Comparison of ENCODE assay signal across 1 cellular context in the genomic region with DNA sequence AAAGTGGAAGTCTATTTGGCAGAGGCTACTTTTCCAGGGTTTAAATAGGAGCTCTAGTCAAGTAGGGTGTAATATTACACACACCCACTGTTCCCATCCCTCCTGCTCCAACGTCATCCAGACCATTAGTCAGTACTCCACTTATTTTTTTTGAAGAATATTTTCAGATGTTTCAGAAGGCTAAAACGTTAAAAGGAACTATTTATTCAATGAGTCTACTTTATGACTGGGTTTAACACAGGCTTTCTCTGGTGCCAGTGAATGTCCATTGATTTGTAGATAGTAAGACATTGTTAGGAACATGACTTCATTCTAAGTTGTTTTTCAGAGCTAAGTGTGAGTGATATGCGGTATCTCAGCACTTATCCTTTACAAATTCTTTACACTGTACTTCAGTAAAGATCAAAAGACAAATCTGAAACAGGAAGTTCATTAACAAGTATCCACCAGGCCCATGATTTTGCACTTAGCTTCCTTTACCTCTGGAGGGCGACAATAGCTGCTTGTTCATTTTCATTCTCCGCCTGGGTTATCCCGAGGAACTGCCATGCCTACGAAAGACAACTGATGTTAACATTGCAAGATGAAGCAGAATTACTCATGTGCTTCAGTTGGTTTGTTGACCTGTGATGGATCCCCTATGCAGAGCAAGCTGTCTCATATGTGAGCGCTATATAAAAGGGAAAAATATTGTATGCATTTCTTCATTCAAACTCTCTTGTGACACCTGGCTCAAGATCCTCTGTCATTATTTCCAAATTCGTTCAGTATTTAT.
TF ChIP-seq lines count a peak whose summit lies in the region.

No MANE protein-coding gene starts in this region.

TF ChIP-seq in HepG2, 621 proteins besides CTCF, POLR2A, EP300 and RAD21 (continued from another document and continues in another):
- TF ChIP-seq, protein P1, sequence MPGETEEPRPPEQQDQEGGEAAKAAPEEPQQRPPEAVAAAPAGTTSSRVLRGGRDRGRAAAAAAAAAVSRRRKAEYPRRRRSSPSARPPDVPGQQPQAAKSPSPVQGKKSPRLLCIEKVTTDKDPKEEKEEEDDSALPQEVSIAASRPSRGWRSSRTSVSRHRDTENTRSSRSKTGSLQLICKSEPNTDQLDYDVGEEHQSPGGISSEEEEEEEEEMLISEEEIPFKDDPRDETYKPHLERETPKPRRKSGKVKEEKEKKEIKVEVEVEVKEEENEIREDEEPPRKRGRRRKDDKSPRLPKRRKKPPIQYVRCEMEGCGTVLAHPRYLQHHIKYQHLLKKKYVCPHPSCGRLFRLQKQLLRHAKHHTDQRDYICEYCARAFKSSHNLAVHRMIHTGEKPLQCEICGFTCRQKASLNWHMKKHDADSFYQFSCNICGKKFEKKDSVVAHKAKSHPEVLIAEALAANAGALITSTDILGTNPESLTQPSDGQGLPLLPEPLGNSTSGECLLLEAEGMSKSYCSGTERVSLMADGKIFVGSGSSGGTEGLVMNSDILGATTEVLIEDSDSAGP (CRISPR knock-in tag; IDR thresholded peaks at IDR 0.05; ENCODE audit: borderline replicate concordance) = no peak
- TF ChIP-seq, protein P2, sequence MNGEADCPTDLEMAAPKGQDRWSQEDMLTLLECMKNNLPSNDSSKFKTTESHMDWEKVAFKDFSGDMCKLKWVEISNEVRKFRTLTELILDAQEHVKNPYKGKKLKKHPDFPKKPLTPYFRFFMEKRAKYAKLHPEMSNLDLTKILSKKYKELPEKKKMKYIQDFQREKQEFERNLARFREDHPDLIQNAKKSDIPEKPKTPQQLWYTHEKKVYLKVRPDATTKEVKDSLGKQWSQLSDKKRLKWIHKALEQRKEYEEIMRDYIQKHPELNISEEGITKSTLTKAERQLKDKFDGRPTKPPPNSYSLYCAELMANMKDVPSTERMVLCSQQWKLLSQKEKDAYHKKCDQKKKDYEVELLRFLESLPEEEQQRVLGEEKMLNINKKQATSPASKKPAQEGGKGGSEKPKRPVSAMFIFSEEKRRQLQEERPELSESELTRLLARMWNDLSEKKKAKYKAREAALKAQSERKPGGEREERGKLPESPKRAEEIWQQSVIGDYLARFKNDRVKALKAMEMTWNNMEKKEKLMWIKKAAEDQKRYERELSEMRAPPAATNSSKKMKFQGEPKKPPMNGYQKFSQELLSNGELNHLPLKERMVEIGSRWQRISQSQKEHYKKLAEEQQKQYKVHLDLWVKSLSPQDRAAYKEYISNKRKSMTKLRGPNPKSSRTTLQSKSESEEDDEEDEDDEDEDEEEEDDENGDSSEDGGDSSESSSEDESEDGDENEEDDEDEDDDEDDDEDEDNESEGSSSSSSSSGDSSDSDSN (CRISPR knock-in tag; IDR thresholded peaks at IDR 0.05) = no peak
- TF ChIP-seq SMC3 (IDR thresholded peaks at IDR 0.05; ENCODE audit: low read length) = peak; percentile 46
- no peak for TF ChIP-seq ZFP36L1 (CRISPR knock-in tag; IDR thresholded peaks at IDR 0.05)
- no peak for TF ChIP-seq ZMAT3 (CRISPR knock-in tag; conservative IDR thresholded peaks at IDR 0.05)
- TF ChIP-seq PREB (CRISPR knock-in tag; IDR thresholded peaks at IDR 0.05) = no peak
- TF ChIP-seq ELF4 (CRISPR knock-in tag; IDR thresholded peaks at IDR 0.05; ENCODE audit: borderline replicate concordance) = no peak
- TF ChIP-seq, protein P3, sequence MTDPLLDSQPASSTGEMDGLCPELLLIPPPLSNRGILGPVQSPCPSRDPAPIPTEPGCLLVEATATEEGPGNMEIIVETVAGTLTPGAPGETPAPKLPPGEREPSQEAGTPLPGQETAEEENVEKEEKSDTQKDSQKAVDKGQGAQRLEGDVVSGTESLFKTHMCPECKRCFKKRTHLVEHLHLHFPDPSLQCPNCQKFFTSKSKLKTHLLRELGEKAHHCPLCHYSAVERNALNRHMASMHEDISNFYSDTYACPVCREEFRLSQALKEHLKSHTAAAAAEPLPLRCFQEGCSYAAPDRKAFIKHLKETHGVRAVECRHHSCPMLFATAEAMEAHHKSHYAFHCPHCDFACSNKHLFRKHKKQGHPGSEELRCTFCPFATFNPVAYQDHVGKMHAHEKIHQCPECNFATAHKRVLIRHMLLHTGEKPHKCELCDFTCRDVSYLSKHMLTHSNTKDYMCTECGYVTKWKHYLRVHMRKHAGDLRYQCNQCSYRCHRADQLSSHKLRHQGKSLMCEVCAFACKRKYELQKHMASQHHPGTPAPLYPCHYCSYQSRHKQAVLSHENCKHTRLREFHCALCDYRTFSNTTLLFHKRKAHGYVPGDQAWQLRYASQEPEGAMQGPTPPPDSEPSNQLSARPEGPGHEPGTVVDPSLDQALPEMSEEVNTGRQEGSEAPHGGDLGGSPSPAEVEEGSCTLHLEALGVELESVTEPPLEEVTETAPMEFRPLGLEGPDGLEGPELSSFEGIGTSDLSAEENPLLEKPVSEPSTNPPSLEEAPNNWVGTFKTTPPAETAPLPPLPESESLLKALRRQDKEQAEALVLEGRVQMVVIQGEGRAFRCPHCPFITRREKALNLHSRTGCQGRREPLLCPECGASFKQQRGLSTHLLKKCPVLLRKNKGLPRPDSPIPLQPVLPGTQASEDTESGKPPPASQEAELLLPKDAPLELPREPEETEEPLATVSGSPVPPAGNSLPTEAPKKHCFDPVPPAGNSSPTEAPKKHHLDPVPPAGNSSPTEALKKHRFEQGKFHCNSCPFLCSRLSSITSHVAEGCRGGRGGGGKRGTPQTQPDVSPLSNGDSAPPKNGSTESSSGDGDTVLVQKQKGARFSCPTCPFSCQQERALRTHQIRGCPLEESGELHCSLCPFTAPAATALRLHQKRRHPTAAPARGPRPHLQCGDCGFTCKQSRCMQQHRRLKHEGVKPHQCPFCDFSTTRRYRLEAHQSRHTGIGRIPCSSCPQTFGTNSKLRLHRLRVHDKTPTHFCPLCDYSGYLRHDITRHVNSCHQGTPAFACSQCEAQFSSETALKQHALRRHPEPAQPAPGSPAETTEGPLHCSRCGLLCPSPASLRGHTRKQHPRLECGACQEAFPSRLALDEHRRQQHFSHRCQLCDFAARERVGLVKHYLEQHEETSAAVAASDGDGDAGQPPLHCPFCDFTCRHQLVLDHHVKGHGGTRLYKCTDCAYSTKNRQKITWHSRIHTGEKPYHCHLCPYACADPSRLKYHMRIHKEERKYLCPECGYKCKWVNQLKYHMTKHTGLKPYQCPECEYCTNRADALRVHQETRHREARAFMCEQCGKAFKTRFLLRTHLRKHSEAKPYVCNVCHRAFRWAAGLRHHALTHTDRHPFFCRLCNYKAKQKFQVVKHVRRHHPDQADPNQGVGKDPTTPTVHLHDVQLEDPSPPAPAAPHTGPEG (CRISPR knock-in tag; IDR thresholded peaks at IDR 0.05) = no peak
- TF ChIP-seq STAT6 (CRISPR knock-in tag; IDR thresholded peaks at IDR 0.05; ENCODE audit: borderline replicate concordance) = no peak
- TF ChIP-seq, protein P4, sequence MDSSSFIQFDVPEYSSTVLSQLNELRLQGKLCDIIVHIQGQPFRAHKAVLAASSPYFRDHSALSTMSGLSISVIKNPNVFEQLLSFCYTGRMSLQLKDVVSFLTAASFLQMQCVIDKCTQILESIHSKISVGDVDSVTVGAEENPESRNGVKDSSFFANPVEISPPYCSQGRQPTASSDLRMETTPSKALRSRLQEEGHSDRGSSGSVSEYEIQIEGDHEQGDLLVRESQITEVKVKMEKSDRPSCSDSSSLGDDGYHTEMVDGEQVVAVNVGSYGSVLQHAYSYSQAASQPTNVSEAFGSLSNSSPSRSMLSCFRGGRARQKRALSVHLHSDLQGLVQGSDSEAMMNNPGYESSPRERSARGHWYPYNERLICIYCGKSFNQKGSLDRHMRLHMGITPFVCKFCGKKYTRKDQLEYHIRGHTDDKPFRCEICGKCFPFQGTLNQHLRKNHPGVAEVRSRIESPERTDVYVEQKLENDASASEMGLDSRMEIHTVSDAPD (CRISPR knock-in tag; IDR thresholded peaks at IDR 0.05) = no peak
- peak; percentile 19; the same call in 1 of the 2 replicates for TF ChIP-seq ETV5 (CRISPR knock-in tag; IDR thresholded peaks at IDR 0.05; ENCODE audit: borderline replicate concordance)
- TF ChIP-seq THYN1 (CRISPR knock-in tag; IDR thresholded peaks at IDR 0.05; ENCODE audit: borderline replicate concordance, low read depth) = no peak
- TF ChIP-seq ATAD3A (CRISPR knock-in tag; IDR thresholded peaks at IDR 0.05) = no peak
- TF ChIP-seq POLR2AphosphoS2 (IDR thresholded peaks at IDR 0.05; ENCODE audit: low read depth, low read length) = no peak
- TF ChIP-seq JUN (CRISPR knock-in tag; IDR thresholded peaks at IDR 0.05) = no peak
- no peak for TF ChIP-seq ZBTB43 (CRISPR knock-in tag; conservative IDR thresholded peaks at IDR 0.05)
- TF ChIP-seq DMAP1 (CRISPR knock-in tag; IDR thresholded peaks at IDR 0.05) = no peak
- TF ChIP-seq ZNF317 (CRISPR knock-in tag; IDR thresholded peaks at IDR 0.05) = peak; percentile 82; the same call in 1 of the 2 replicates
- TF ChIP-seq STAG1 (CRISPR knock-in tag; IDR thresholded peaks at IDR 0.05) = peak; percentile 80
- no peak for TF ChIP-seq CREM (IDR thresholded peaks at IDR 0.05)
- no peak for TF ChIP-seq CREM (CRISPR knock-in tag; IDR thresholded peaks at IDR 0.05)
- no peak for TF ChIP-seq ZNF770 (CRISPR knock-in tag; IDR thresholded peaks at IDR 0.05)
- no peak for TF ChIP-seq NCOA1 (CRISPR knock-in tag; IDR thresholded peaks at IDR 0.05)
- TF ChIP-seq, protein P5, sequence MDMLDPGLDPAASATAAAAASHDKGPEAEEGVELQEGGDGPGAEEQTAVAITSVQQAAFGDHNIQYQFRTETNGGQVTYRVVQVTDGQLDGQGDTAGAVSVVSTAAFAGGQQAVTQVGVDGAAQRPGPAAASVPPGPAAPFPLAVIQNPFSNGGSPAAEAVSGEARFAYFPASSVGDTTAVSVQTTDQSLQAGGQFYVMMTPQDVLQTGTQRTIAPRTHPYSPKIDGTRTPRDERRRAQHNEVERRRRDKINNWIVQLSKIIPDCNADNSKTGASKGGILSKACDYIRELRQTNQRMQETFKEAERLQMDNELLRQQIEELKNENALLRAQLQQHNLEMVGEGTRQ (IDR thresholded peaks at IDR 0.05; ENCODE audit: low read depth, low read length) = no peak
- TF ChIP-seq, protein P5 (CRISPR knock-in tag; IDR thresholded peaks at IDR 0.05; ENCODE audit: borderline replicate concordance) = no peak
- no peak for TF ChIP-seq HIVEP1 (CRISPR knock-in tag; IDR thresholded peaks at IDR 0.05)
- TF ChIP-seq ELF1 (CRISPR knock-in tag; IDR thresholded peaks at IDR 0.05) = 0 out of 2 replicates have a peak, but pooled peaks have one; percentile 14
- no peak for TF ChIP-seq ZNF724P (CRISPR knock-in tag; IDR thresholded peaks at IDR 0.05; ENCODE audit: borderline replicate concordance)
- TF ChIP-seq ZNF101 (CRISPR knock-in tag; IDR thresholded peaks at IDR 0.05; ENCODE audit: borderline replicate concordance, low read depth) = no peak
